1 cellular context compared by ENCODE assay signal in the genomic region with DNA sequence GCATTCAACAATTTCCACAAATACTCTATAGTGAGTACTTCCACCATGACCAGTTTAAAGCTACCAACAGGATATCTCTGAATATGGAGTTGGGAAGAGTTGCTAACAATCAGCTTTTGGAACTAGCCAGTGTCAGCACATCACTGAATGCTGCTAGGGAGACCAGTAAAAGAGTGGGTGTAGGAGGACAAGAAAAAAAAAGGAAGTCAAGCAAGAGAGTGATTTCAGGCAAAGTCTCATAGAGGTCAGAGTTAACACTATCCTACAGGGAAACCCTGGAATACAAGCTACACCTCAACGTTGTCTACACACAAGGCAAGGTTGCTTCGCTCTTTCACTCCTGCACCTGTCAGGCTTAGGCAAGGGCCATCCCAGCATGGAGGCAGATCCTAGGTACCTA.
TF ChIP-seq lines count a peak whose summit lies in the region.

No MANE protein-coding gene starts in this region.

TF ChIP-seq in H1, 55 proteins besides CTCF, POLR2A, EP300 and RAD21:
- TF ChIP-seq NRF1 (IDR thresholded peaks at IDR 0.05; ENCODE audit: low read depth, low read length) (no peak), BCL11A (IDR thresholded peaks at IDR 0.05; ENCODE audit: low read depth in 2 of 2, low read length in 2 of 2) (no peak), JUN (IDR thresholded peaks at IDR 0.05; ENCODE audit: low read depth, low read length) (no peak), CREB1 (IDR thresholded peaks at IDR 0.05) (no peak), TBP (IDR thresholded peaks at IDR 0.05; ENCODE audit: low read depth, low read length) (no peak), RFX5 (IDR thresholded peaks at IDR 0.05; ENCODE audit: borderline replicate concordance, low read depth, low read length) (no peak), HDAC6 (IDR thresholded peaks at IDR 0.05; ENCODE audit: low read depth, low read length) (no peak), CTBP2 (IDR thresholded peaks at IDR 0.05; ENCODE audit: borderline replicate concordance, insufficient read depth, insufficient read length, low read length) (no peak), RXRA (IDR thresholded peaks at IDR 0.05; ENCODE audit: insufficient read depth, low read depth, low read length) (no peak), CBX5 (IDR thresholded peaks at IDR 0.05; ENCODE audit: low read depth, low read length) (no peak), SIN3A (conservative IDR thresholded peaks at IDR 0.05 in 1 of 2, IDR thresholded peaks at IDR 0.05 in 1 of 2; ENCODE audit: low read depth in 1 of 2, low read length in 2 of 2) (no peak), TAF7 (optimal IDR thresholded peaks at IDR 0.05; ENCODE audit: borderline replicate concordance, low read depth, low read length) (no peak), CBX8 (IDR thresholded peaks at IDR 0.05; ENCODE audit: borderline replicate concordance, low read depth, low read length) (no peak), TAF1 (IDR thresholded peaks at IDR 0.05; ENCODE audit: low read depth, low read length) (no peak), POLR2AphosphoS5 (IDR thresholded peaks at IDR 0.05; ENCODE audit: low read depth, low read length) (no peak), RBBP5 (IDR thresholded peaks at IDR 0.05; ENCODE audit: borderline replicate concordance, low read depth, low read length) (no peak)
- TF ChIP-seq, protein P1, sequence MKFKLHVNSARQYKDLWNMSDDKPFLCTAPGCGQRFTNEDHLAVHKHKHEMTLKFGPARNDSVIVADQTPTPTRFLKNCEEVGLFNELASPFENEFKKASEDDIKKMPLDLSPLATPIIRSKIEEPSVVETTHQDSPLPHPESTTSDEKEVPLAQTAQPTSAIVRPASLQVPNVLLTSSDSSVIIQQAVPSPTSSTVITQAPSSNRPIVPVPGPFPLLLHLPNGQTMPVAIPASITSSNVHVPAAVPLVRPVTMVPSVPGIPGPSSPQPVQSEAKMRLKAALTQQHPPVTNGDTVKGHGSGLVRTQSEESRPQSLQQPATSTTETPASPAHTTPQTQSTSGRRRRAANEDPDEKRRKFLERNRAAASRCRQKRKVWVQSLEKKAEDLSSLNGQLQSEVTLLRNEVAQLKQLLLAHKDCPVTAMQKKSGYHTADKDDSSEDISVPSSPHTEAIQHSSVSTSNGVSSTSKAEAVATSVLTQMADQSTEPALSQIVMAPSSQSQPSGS (IDR thresholded peaks at IDR 0.05; ENCODE audit: low read length) = no peak
